In the genomic region with DNA sequence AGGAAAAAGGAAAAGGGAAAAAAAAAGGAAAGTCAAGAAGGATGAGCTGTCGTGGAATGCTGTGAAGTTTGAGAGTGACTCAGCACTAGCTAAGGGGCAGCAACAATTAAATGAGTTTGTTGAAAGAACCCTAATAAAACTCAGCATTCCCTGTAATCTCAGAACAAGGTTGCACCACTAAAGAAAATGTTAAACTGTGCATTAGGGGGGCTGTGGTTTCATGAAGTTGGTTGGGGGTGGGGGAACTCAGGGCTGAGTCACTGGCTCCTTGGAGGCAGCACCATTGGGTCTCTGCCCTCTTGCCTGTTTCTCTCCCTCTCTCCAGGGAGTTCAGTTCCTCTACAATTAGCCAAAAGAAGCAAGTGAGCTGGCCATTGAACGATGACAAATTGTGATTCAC, we compare ENCODE assay signal across 10 cellular contexts.
DNase-seq lines count a peak whose midpoint lies in the region; ATAC-seq, FAIRE-seq and TF ChIP-seq lines count a peak whose summit lies in the region.
"Had no signal": no experiment of that assay in that cellular context is flagged by ENCODE, and none has a peak within 500 bp of the region (broad histone marks: within the 10 kb centered on the region; RNA-seq: fewer than 3 reads in every experiment).

No MANE protein-coding gene starts in this region.

- no peaks in the 10 kb centered on the region for H3K36me3 ChIP-seq in BLaER1 treated with 17β-estradiol and CSF1 and Interleukin-3, amounts not matched to agents 10 nM and 100 nM
- no peaks in the 10 kb centered on the region for H3K36me3 ChIP-seq in esophagus squamous epithelium
- no peaks in the 10 kb centered on the region for H3K36me3 ChIP-seq in H7 (replicated peaks; ENCODE audit: control insufficient read depth, insufficient read depth, low read length)

- 13 to 14% methylated on average over 2 of the region's 2 CpGs for WGBS in esophagus squamous epithelium, 2 donors

- no peaks in the 10 kb centered on the region for H4K20me1 ChIP-seq in BLaER1 treated with 17β-estradiol and CSF1 and Interleukin-3, amounts not matched to agents 10 nM and 100 nM

- peak; percentile 67 for DNase-seq in RCC 7860 (ENCODE audit: low spot score)
- no peak for DNase-seq in esophagus squamous epithelium (lab: John Stamatoyannopoulos, UW)
- DNase-seq in non-pigmented ciliary epithelial cell (ENCODE audit: low read depth) = peak; percentile 89
- DNase-seq in H7 = no peak
- no peak for DNase-seq in CD14-positive monocyte (ENCODE audit: low spot score)
- DNase-seq: NCI-H2107, occipital lobe had no signal

- no peak overlapping the region for H3K9ac ChIP-seq in BLaER1 treated with 17β-estradiol and CSF1 and Interleukin-3, amounts not matched to agents 10 nM and 100 nM

- TF ChIP-seq CTCF in esophagus squamous epithelium (IDR thresholded peaks at IDR 0.05) = no peak
- TF ChIP-seq CTCF in CD14-positive monocyte (IDR thresholded peaks at IDR 0.05) = no peak

- H3K36me3 Mint-ChIP-seq in CD14-positive monocyte = no peaks in the 10 kb centered on the region

- peaks cover 0 to 9% (median 0%) of the 10 kb centered on the region in 11 experiments; a peak in 7 of 22 replicates for H3K9me3 ChIP-seq in BLaER1 treated with 17β-estradiol and CSF1 and Interleukin-3, amounts not matched to agents 10 nM and 100 nM (replicated peaks in 1 of 11)
- peaks cover 0 to 6% (median 5%) of the 10 kb centered on the region in 3 donors for H3K9me3 ChIP-seq in esophagus squamous epithelium

- H3K4me3 ChIP-seq in BLaER1 treated with 17β-estradiol and CSF1 and Interleukin-3, amounts not matched to agents 10 nM and 100 nM = no peak overlapping the region
- H3K4me3 ChIP-seq in esophagus squamous epithelium (no peak overlapping the region), H7 (ENCODE audit: insufficient read depth, low read depth, low read length) (no peak overlapping the region)

- H3K4me3 Mint-ChIP-seq in CD14-positive monocyte = no peak overlapping the region

- ATAC-seq in GM19463 (IDR thresholded peaks at IDR 0.05; ENCODE audit: unreplicated experiment) (no peak), GM18519 (IDR thresholded peaks at IDR 0.05; ENCODE audit: low FRiP score, unreplicated experiment) (no peak)

- peaks cover 0 to 6% (median 3%) of the 10 kb centered on the region in 3 donors for H3K27me3 Mint-ChIP-seq in CD14-positive monocyte (ENCODE audit: low read depth in 3 of 3)

- peak; percentile 75 for FAIRE-seq in RCC 7860 (lab: Jason Lieb, UNC)

- H3K4me1 Mint-ChIP-seq in CD14-positive monocyte = no peaks in the 10 kb centered on the region

- peaks cover 2 to 9% (median 6%) of the 10 kb centered on the region in 7 donors for H3K9me3 Mint-ChIP-seq in CD14-positive monocyte

- H3K27ac Mint-ChIP-seq in CD14-positive monocyte = no peak overlapping the region

- no peaks in the 10 kb centered on the region for H3K27me3 ChIP-seq in BLaER1 treated with 17β-estradiol and CSF1 and Interleukin-3, amounts not matched to agents 10 nM and 100 nM
- H3K27me3 ChIP-seq in esophagus squamous epithelium (no peaks in the 10 kb centered on the region), H7 (ENCODE audit: control insufficient read depth, insufficient read depth, low read length) (no peaks in the 10 kb centered on the region)

- intact Hi-C loops in esophagus squamous epithelium (cut with DNase I) (no loop called here), CD14-positive monocyte (cut with micrococcal nuclease) (no loop called here)

- H3K27ac ChIP-seq in BLaER1 treated with 17β-estradiol and CSF1 and Interleukin-3, amounts not matched to agents 10 nM and 100 nM = no peak overlapping the region
- H3K27ac ChIP-seq in esophagus squamous epithelium = peak overlapping the region in 3 of 4 donors; percentile 38 to 74 (median 59)

- peaks cover 0 to 10% (median 6%) of the 10 kb centered on the region in 10 experiments; a peak in 14 of 20 replicates for H3K4me1 ChIP-seq in BLaER1 treated with 17β-estradiol and CSF1 and Interleukin-3, amounts not matched to agents 10 nM and 100 nM
- H3K4me1 ChIP-seq in esophagus squamous epithelium = peaks cover 4 to 44% (median 26%) of the 10 kb centered on the region in 3 donors

- TF ChIP-seq POLR2A in esophagus squamous epithelium (IDR thresholded peaks at IDR 0.05) = no peak

- peak overlapping the region in 9 of 11 experiments; percentile 6 to 43 (median 22); a peak in 8 of 22 replicates for H3K4me2 ChIP-seq in BLaER1 treated with 17β-estradiol and CSF1 and Interleukin-3, amounts not matched to agents 10 nM and 100 nM

Comparison
In these comparisons a context has a peak if more than half of its experiments do, and no peak if none do; other contexts are left out.
1. H3K27ac ChIP-seq: peak in esophagus squamous epithelium (3 of 4); none in BLaER1 treated with 17β-estradiol and CSF1 and Interleukin-3, amounts not matched to agents 10 nM and 100 nM (0 of 11).
2. DNase-seq: peak in RCC 7860 (single experiment) and non-pigmented ciliary epithelial cell (single experiment); none in esophagus squamous epithelium (single experiment), H7 (single experiment) and CD14-positive monocyte (single experiment).